10 cellular contexts compared by ENCODE assay signal in genomic region chr19:35115538-35115951, GRCh38. TPM values are rescaled to one million over a fixed set of nuclear protein-coding genes. Genes with fewer than 3 reads are reported as not detected.
DNase-seq lines count a peak whose midpoint lies in the region; ATAC-seq, FAIRE-seq and TF ChIP-seq lines count a peak whose summit lies in the region.
"Had no signal": no experiment of that assay in that cellular context is flagged by ENCODE, and none has a peak within 500 bp of the region (broad histone marks: within the 10 kb centered on the region; RNA-seq: fewer than 3 reads in every experiment).

FXYD3 (plus strand) TSS chr19:35115823; CDS start chr19:35119377, 3,554 bp downstream.

- H3K9me3 Mint-ChIP-seq in astrocyte (ENCODE audit: unreplicated experiment) = peaks cover 2% of the 10 kb centered on the region
- H3K9me3 Mint-ChIP-seq in stimulated activated memory B cell treated with anti-CD40 and anti-IgM and Interleukin-4, amounts not matched to agents 10 μg/mL and 1 μg/mL and 100 μg/mL, for 72 hours = no peaks in the 10 kb centered on the region

- H3K4me1 Mint-ChIP-seq in astrocyte (ENCODE audit: low read depth, unreplicated experiment) = peaks cover 1% of the 10 kb centered on the region
- H3K4me1 Mint-ChIP-seq in stimulated activated memory B cell treated with anti-CD40 and anti-IgM and Interleukin-4, amounts not matched to agents 10 μg/mL and 1 μg/mL and 100 μg/mL, for 72 hours = peaks cover 13% of the 10 kb centered on the region

- H3K4me2 ChIP-seq in astrocyte (ENCODE audit: low read length) = peak within 1 kb of the TSS; percentile 53

- no peak within 1 kb of the TSS for H3K9ac ChIP-seq in HUES48 (ENCODE audit: low read depth, low read length)
- no peak within 1 kb of the TSS for H3K9ac ChIP-seq in astrocyte (ENCODE audit: low read length)

- ATAC-seq in left colon = peak; percentile 68
- ATAC-seq in stimulated activated memory B cell treated with anti-CD40 and anti-IgM and Interleukin-4, amounts not matched to agents 10 μg/mL and 1 μg/mL and 100 μg/mL, for 72 hours = no peak
- ATAC-seq in GM18858 (IDR thresholded peaks at IDR 0.05; ENCODE audit: unreplicated experiment) = no peak

- H3K36me3 Mint-ChIP-seq in astrocyte (ENCODE audit: low read depth, unreplicated experiment) = no peaks in the 10 kb centered on the region
- H3K36me3 Mint-ChIP-seq in stimulated activated memory B cell treated with anti-CD40 and anti-IgM and Interleukin-4, amounts not matched to agents 10 μg/mL and 1 μg/mL and 100 μg/mL, for 72 hours = no peaks in the 10 kb centered on the region

- H3K4me1 ChIP-seq in HUES48 (ENCODE audit: control insufficient read depth, insufficient read depth, low read length) = peaks cover 20% of the 10 kb centered on the region; the same call in 1 of the 2 replicates
- H3K4me1 ChIP-seq in astrocyte (ENCODE audit: insufficient read depth, low read length) = peaks cover 1% of the 10 kb centered on the region

- H3K4me3 ChIP-seq in HUES48 (ENCODE audit: low read depth, low read length) (peak within 1 kb of the TSS; percentile 58), astrocyte (ENCODE audit: insufficient read depth, low read depth, low read length) (no peak within 1 kb of the TSS)

- H3K36me3 ChIP-seq in HUES48 (ENCODE audit: control insufficient read depth, insufficient read depth, low read length) (no peaks in the 10 kb centered on the region), astrocyte (ENCODE audit: insufficient read depth, low read length) (no peaks in the 10 kb centered on the region)

- H2AFZ ChIP-seq in astrocyte (ENCODE audit: low read depth, low read length) = no peak within 1 kb of the TSS

- no peaks in the 10 kb centered on the region for H4K20me1 ChIP-seq in astrocyte (ENCODE audit: insufficient read depth, low read length)

- H3K4me3 Mint-ChIP-seq in astrocyte (ENCODE audit: unreplicated experiment) = no peak within 1 kb of the TSS
- H3K4me3 Mint-ChIP-seq in stimulated activated memory B cell treated with anti-CD40 and anti-IgM and Interleukin-4, amounts not matched to agents 10 μg/mL and 1 μg/mL and 100 μg/mL, for 72 hours = peak within 1 kb of the TSS; percentile 32

- no peak within 1 kb of the TSS for H3K27ac ChIP-seq in HUES48 (ENCODE audit: low read depth, low read length)
- H3K27ac ChIP-seq in astrocyte (ENCODE audit: low read depth, low read length) = no peak within 1 kb of the TSS

- H3K27ac Mint-ChIP-seq in astrocyte (ENCODE audit: unreplicated experiment) = peak within 1 kb of the TSS; percentile 72
- H3K27ac Mint-ChIP-seq in stimulated activated memory B cell treated with anti-CD40 and anti-IgM and Interleukin-4, amounts not matched to agents 10 μg/mL and 1 μg/mL and 100 μg/mL, for 72 hours = peak within 1 kb of the TSS; percentile 14

- no peaks in the 10 kb centered on the region for H3K79me2 ChIP-seq in astrocyte (ENCODE audit: insufficient read depth, low read length)

- DNase-seq in astrocyte (ENCODE audit: low read depth) = no peak
- peak; percentile 80 to 88 for DNase-seq in left colon
- DNase-seq in DMS 273 (lab: John Stamatoyannopoulos, UW; ENCODE audit: unreplicated experiment) = no peak
- no peak for DNase-seq in NCI-H82 (lab: John Stamatoyannopoulos, UW)
- DNase-seq in activated CD4-positive, alpha-beta T cell treated with anti-CD3 and anti-CD28 coated beads, Interleukin-2, amount 50 U/mL, for 1 hour = no peak
- DNase-seq: T-helper 2 cell had no signal

- H3K9me3 ChIP-seq in HUES48 (ENCODE audit: control insufficient read depth, insufficient read depth, low read length) (no peaks in the 10 kb centered on the region), astrocyte (ENCODE audit: insufficient read depth, low read depth, low read length) (no peaks in the 10 kb centered on the region)

- H3K27me3 ChIP-seq in HUES48 (ENCODE audit: control insufficient read depth, insufficient read depth, low read length) (no peaks in the 10 kb centered on the region; the same call in 1 of the 2 replicates), astrocyte (ENCODE audit: insufficient read depth, low read length) (no peaks in the 10 kb centered on the region)

- no peak for FAIRE-seq in astrocyte (lab: Jason Lieb, UNC)

- intact Hi-C loops in left colon (cut with DNase I, micrococcal nuclease) = no loop called here

- TF ChIP-seq CTCF in astrocyte (IDR thresholded peaks at IDR 0.05; ENCODE audit: insufficient read depth, low read depth, low read length) = no peak

- peaks cover 22% of the 10 kb centered on the region for H3K27me3 Mint-ChIP-seq in astrocyte (ENCODE audit: low read depth, unreplicated experiment)
- H3K27me3 Mint-ChIP-seq in stimulated activated memory B cell treated with anti-CD40 and anti-IgM and Interleukin-4, amounts not matched to agents 10 μg/mL and 1 μg/mL and 100 μg/mL, for 72 hours = peaks cover 10% of the 10 kb centered on the region

RNA-seq across cellular contexts. Expression of gene FXYD3, which starts in this region (rescaled TPM):
- total RNA-seq in astrocyte (not detected in 2 replicates), left colon (1,000 to 10,000 TPM; 4,169 to 4,218 TPM)
- total RNA-seq: liver had no signal

Comparison
In these comparisons a context has a peak if more than half of its experiments do, and no peak if none do; other contexts are left out.
1. RNA of gene FXYD3 (total RNA-seq): 4,169 to 4,218 TPM in left colon; not detected in astrocyte; every median in the first group is over 1,000 times any median in the second.
2. DNase-seq: peak in left colon (2 of 2); none in astrocyte (single experiment), DMS 273 (single experiment), NCI-H82 (single experiment) and activated CD4-positive, alpha-beta T cell treated with anti-CD3 and anti-CD28 coated beads, Interleukin-2, amount 50 U/mL, for 1 hour (single experiment).